ENCODE assay signal across 8 cellular contexts in the genomic region with DNA sequence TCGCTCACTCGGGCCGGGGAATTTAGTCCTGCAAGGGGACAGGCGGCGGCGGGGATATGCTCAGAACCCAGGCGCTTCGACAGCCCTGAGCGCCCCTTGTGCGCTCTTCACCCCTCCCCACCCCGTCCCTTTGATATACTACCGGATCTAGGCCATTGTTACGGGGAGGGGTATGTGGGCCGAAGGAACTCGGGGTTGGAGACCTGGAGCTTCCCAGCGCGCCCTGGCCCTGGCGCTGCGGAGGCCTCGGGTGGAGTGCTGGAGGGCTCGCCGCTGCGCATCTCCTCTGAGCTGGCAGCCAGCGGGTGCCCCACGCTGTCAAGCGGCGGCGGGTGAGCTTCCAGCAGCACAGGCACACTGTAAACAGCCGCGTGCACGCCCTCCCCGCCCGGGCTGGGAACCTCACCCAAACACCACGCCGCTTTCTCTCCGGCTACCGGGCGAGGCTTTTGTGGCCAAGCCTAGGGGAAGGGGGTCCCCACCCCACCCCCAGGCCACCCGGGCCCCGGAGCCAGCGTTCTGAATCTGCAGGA. TPM values are rescaled to one million over a fixed set of nuclear protein-coding genes. Genes with fewer than 3 reads are reported as not detected.
DNase-seq lines count a peak whose midpoint lies in the region; ATAC-seq, FAIRE-seq and TF ChIP-seq lines count a peak whose summit lies in the region.

No MANE protein-coding gene starts in this region.

- H3K27ac ChIP-seq in CD8-positive, alpha-beta T cell (ENCODE audit: low read depth, low read length): no peak overlapping the region
- peak overlapping the region in 2 of 3 donors; percentile 10 to 86 for H3K27ac ChIP-seq in right lobe of liver
- H3K27ac ChIP-seq in tibial nerve: peak overlapping the region in 3 of 4 donors; percentile 65 to 77 (median 76)

- intact Hi-C loops in CD8-positive, alpha-beta T cell (cut with DNase I, micrococcal nuclease): loop anchor here (2.0 to 10.0 kb wide), 6 partner anchors 17 to 417 kb away; no protein-coding TSS in a partner anchor
- intact Hi-C loops in right lobe of liver (cut with DNase I): loop anchor here (5.0 to 10.0 kb wide), 2 partner anchors 45 to 47 kb away; no protein-coding TSS in a partner anchor

- TF ChIP-seq CTCF in CD8-positive, alpha-beta T cell (IDR thresholded peaks at IDR 0.05): no peak
- TF ChIP-seq CTCF in bronchial epithelial cell (IDR thresholded peaks at IDR 0.05; ENCODE audit: insufficient read depth, low read length, severe bottlenecking): no peak
- no peak for TF ChIP-seq CTCF in right lobe of liver (IDR thresholded peaks at IDR 0.05)
- no peak for TF ChIP-seq CTCF in tibial nerve (IDR thresholded peaks at IDR 0.05)
- no peak for TF ChIP-seq CTCF in D721Med (IDR thresholded peaks at IDR 0.05; ENCODE audit: insufficient read depth, missing control alignments)

- no peaks in the 10 kb centered on the region for H3K36me3 Mint-ChIP-seq in CD8-positive, alpha-beta T cell

- H3K4me1 Mint-ChIP-seq in CD8-positive, alpha-beta T cell (ENCODE audit: low read depth): peaks cover 14% of the 10 kb centered on the region

- peak in 4 of 7 experiments; percentile 48 to 70 (median 57) for DNase-seq in CD8-positive, alpha-beta T cell
- DNase-seq in NCI-H1694 treated with DMSO at 0.1 percent for 48 hours (lab: John Stamatoyannopoulos, UW) (peak; percentile 17), bronchial epithelial cell (ENCODE audit: low read depth) (no peak), right lobe of liver (peak; percentile 56 to 72 (median 69)), tibial nerve (ENCODE audit: low spot score in 2 of 2) (no peak), 8988T (no peak), D721Med (ENCODE audit: insufficient read length, low spot score) (no peak)

- no peak overlapping the region for H3K27ac Mint-ChIP-seq in CD8-positive, alpha-beta T cell

- peak; percentile 59 for ATAC-seq in CD8-positive, alpha-beta T cell
- ATAC-seq in right lobe of liver (peak; percentile 29 to 49 (median 43)), GM21526 (IDR thresholded peaks at IDR 0.05; ENCODE audit: low FRiP score, unreplicated experiment) (no peak)

- peak overlapping the region; percentile 45 for H3K4me3 ChIP-seq in CD8-positive, alpha-beta T cell (ENCODE audit: low read depth, low read length)
- H3K4me3 ChIP-seq in bronchial epithelial cell (ENCODE audit: low read depth, low read length): peak overlapping the region; percentile 37
- peak overlapping the region; percentile 27 to 47 (median 46) for H3K4me3 ChIP-seq in right lobe of liver
- peak overlapping the region; percentile 28 to 55 (median 54) for H3K4me3 ChIP-seq in tibial nerve

- CTCF ChIA-PET in CD8-positive, alpha-beta T cell (lab: Charles Lee): interaction anchor here (0.7 to 2.0 kb wide), 5 partner anchors 16 to 421 kb away, joined by 3 to 7 read pairs (median 6); a partner anchor contains a TSS

- FAIRE-seq in bronchial epithelial cell (lab: Jason Lieb, UNC) (no peak), D721Med (lab: Jason Lieb, UNC) (no peak)

- no peaks in the 10 kb centered on the region for H3K9me3 Mint-ChIP-seq in CD8-positive, alpha-beta T cell

- TF ChIP-seq EP300 in tibial nerve (IDR thresholded peaks at IDR 0.05): no peak

- no peaks in the 10 kb centered on the region for H3K27me3 Mint-ChIP-seq in CD8-positive, alpha-beta T cell (ENCODE audit: low read depth)

- POLR2A ChIA-PET in CD8-positive, alpha-beta T cell (lab: Charles Lee): interaction anchor here (1.4 to 3.5 kb wide), 5 partner anchors 18 to 91 kb away, joined by 5 to 22 read pairs (median 6); a partner anchor contains a TSS

- no peaks in the 10 kb centered on the region for H3K9me3 ChIP-seq in CD8-positive, alpha-beta T cell (ENCODE audit: low read length)
- H3K9me3 ChIP-seq in right lobe of liver (no peaks in the 10 kb centered on the region), tibial nerve (no peaks in the 10 kb centered on the region)

- peak overlapping the region; percentile 72 for H3K4me3 Mint-ChIP-seq in CD8-positive, alpha-beta T cell

- no peaks in the 10 kb centered on the region for H3K27me3 ChIP-seq in CD8-positive, alpha-beta T cell (ENCODE audit: insufficient read depth, low read length)
- H3K27me3 ChIP-seq in bronchial epithelial cell (ENCODE audit: control insufficient read depth, insufficient read depth, low read length) (no peaks in the 10 kb centered on the region), right lobe of liver (no peaks in the 10 kb centered on the region), tibial nerve (peaks cover 0 to 61% of the 10 kb centered on the region in 2 donors)

- WGBS in right lobe of liver (ENCODE audit: insufficient coverage, low coverage, low lambda C conversion rate, missing lambda C conversion rate): 28% methylated on average over 25 of the region's 41 CpGs
- 28 to 30% methylated on average over 2 to 34 of the region's 41 CpGs for WGBS in tibial nerve, 2 donors

- H3K4me1 ChIP-seq in CD8-positive, alpha-beta T cell (ENCODE audit: insufficient read depth, low read length): peaks cover 1% of the 10 kb centered on the region
- H3K4me1 ChIP-seq in right lobe of liver: peaks cover 0 to 12% (median 2%) of the 10 kb centered on the region in 4 donors
- peaks cover 0 to 35% (median 0%) of the 10 kb centered on the region in 4 donors for H3K4me1 ChIP-seq in tibial nerve

- no peaks in the 10 kb centered on the region for H3K36me3 ChIP-seq in CD8-positive, alpha-beta T cell (ENCODE audit: insufficient read depth, low read length)
- H3K36me3 ChIP-seq in bronchial epithelial cell (ENCODE audit: control insufficient read depth, insufficient read depth, low read length) (no peaks in the 10 kb centered on the region), right lobe of liver (no peaks in the 10 kb centered on the region), tibial nerve (no peaks in the 10 kb centered on the region)

- TF ChIP-seq POLR2A in right lobe of liver (IDR thresholded peaks at IDR 0.05) (no peak), tibial nerve (IDR thresholded peaks at IDR 0.05) (no peak)

RNA-seq across cellular contexts. Expression of a gene that starts 54.5 kb away (rescaled TPM):
- 10 to 100 TPM; 35.5 to 38.5 TPM for total RNA-seq in CD8-positive, alpha-beta T cell
- total RNA-seq in bronchial epithelial cell: 6.1 and 10.4 TPM in 2 replicates
- 10 to 100 TPM in 4 of 6 experiments, 1 to 10 TPM in 2; 9.4 to 16.6 (median 12.0) TPM for total RNA-seq in right lobe of liver
- 10 to 100 TPM; 16.2 to 34.7 (median 23.7) TPM for total RNA-seq in tibial nerve

Comparison
In these comparisons a context has a peak if more than half of its experiments do, and no peak if none do; other contexts are left out.
1. DNase-seq: peak in CD8-positive, alpha-beta T cell (4 of 7), NCI-H1694 treated with DMSO at 0.1 percent for 48 hours (single experiment) and right lobe of liver (3 of 3); none in bronchial epithelial cell (single experiment), tibial nerve (0 of 2), 8988T (single experiment) and D721Med (single experiment).
2. Peak in every context shown above with its lines, with median percentiles within 50 percentile points of each other: H3K4me3 ChIP-seq.